Comparison of ENCODE assay signal across 1 cellular context in the genomic region with DNA sequence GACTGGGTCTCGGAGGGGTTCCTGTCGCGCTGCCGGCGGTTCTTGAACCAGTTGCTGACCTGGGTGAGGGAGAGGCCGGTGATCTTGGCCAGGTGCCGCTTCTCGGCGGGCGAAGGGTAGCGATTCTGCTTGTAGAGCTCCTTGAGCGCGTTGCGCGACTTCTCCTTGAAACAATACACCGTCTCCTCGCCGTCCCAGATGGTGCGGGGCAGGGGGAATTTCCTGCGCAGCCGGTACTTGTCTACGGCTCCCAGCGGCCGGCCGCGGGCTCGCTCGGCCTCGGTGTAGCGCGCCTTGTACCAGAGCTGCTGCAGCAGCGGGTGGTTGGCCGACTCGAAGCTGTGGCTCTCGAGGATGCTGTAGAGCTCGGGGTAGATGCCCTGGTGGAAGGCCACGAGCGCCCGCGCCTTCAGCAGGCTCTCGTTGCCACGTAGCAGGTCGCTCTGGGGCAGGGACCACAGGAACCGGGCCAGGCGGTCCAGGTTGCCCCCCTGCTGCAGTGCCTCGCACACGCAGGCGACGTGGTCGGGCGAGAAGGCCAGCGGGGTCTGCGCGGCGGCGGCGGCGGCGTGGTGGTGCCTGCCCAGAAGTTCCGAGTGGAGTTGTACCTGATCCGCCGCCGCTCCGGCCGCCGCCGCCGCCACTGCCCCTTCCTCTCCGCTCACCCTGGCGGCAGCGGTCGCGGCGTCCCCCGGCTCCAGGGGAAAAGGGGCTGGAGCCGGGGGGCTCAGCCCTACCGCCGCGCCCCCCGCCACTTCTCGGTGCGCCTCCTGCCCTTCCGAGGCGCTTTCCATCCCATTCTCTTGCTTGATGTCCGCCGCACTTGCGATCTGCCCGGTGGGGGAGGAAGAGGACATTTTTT.
TF ChIP-seq lines count a peak whose summit lies in the region.

No MANE protein-coding gene starts in this region.

TF ChIP-seq in HEK293, 187 proteins besides CTCF, POLR2A, EP300 and RAD21 (continued from another document):
- TF ChIP-seq REST (tag by site-specific recombination; IDR thresholded peaks at IDR 0.05) (0 out of 2 replicates have a peak, but pooled peaks have one; percentile 13), SP7 (tag by site-specific recombination; IDR thresholded peaks at IDR 0.05) (no peak), EGR2 (tag by site-specific recombination; IDR thresholded peaks at IDR 0.05; ENCODE audit: low read depth) (no peak), ZNF76 (tag by site-specific recombination; IDR thresholded peaks at IDR 0.05; ENCODE audit: borderline replicate concordance, low read depth) (no peak), ZNF266 (tag by site-specific recombination; IDR thresholded peaks at IDR 0.05; ENCODE audit: low read depth) (no peak), ZNF670 (tag by site-specific recombination; IDR thresholded peaks at IDR 0.05; ENCODE audit: low read depth) (no peak), ZNF654 (tag by site-specific recombination; IDR thresholded peaks at IDR 0.05; ENCODE audit: low read depth) (no peak), TCF7L2 (IDR thresholded peaks at IDR 0.05; ENCODE audit: borderline replicate concordance, low read depth, low read length) (no peak), ZNF624 (tag by site-specific recombination; IDR thresholded peaks at IDR 0.05) (no peak), ZNF785 (tag by site-specific recombination; IDR thresholded peaks at IDR 0.05) (no peak), ZNF112 (tag by site-specific recombination; IDR thresholded peaks at IDR 0.05) (no peak), SCRT2 (tag by site-specific recombination; IDR thresholded peaks at IDR 0.05) (peak; percentile 24; the same call in 1 of the 2 replicates), ZNF513 (tag by site-specific recombination; IDR thresholded peaks at IDR 0.05) (no peak), SP2 (tag by site-specific recombination; IDR thresholded peaks at IDR 0.05) (no peak), ZNF596 (tag by site-specific recombination; IDR thresholded peaks at IDR 0.05) (no peak), GLIS2 (tag by site-specific recombination; IDR thresholded peaks at IDR 0.05) (peak; percentile 11; the same call in 1 of the 2 replicates), ZNF530 (tag by site-specific recombination; IDR thresholded peaks at IDR 0.05; ENCODE audit: low read depth) (no peak)
- TF ChIP-seq, protein P1, sequence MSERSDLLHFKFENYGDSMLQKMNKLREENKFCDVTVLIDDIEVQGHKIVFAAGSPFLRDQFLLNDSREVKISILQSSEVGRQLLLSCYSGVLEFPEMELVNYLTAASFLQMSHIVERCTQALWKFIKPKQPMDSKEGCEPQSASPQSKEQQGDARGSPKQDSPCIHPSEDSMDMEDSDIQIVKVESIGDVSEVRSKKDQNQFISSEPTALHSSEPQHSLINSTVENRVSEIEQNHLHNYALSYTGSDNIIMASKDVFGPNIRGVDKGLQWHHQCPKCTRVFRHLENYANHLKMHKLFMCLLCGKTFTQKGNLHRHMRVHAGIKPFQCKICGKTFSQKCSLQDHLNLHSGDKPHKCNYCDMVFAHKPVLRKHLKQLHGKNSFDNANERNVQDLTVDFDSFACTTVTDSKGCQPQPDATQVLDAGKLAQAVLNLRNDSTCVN (tag by site-specific recombination; optimal IDR thresholded peaks at IDR 0.05): peak; percentile 75
- TF ChIP-seq, protein P2, sequence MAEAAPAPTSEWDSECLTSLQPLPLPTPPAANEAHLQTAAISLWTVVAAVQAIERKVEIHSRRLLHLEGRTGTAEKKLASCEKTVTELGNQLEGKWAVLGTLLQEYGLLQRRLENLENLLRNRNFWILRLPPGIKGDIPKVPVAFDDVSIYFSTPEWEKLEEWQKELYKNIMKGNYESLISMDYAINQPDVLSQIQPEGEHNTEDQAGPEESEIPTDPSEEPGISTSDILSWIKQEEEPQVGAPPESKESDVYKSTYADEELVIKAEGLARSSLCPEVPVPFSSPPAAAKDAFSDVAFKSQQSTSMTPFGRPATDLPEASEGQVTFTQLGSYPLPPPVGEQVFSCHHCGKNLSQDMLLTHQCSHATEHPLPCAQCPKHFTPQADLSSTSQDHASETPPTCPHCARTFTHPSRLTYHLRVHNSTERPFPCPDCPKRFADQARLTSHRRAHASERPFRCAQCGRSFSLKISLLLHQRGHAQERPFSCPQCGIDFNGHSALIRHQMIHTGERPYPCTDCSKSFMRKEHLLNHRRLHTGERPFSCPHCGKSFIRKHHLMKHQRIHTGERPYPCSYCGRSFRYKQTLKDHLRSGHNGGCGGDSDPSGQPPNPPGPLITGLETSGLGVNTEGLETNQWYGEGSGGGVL (tag by site-specific recombination; IDR thresholded peaks at IDR 0.05): no peak
- TF ChIP-seq, protein P3, sequence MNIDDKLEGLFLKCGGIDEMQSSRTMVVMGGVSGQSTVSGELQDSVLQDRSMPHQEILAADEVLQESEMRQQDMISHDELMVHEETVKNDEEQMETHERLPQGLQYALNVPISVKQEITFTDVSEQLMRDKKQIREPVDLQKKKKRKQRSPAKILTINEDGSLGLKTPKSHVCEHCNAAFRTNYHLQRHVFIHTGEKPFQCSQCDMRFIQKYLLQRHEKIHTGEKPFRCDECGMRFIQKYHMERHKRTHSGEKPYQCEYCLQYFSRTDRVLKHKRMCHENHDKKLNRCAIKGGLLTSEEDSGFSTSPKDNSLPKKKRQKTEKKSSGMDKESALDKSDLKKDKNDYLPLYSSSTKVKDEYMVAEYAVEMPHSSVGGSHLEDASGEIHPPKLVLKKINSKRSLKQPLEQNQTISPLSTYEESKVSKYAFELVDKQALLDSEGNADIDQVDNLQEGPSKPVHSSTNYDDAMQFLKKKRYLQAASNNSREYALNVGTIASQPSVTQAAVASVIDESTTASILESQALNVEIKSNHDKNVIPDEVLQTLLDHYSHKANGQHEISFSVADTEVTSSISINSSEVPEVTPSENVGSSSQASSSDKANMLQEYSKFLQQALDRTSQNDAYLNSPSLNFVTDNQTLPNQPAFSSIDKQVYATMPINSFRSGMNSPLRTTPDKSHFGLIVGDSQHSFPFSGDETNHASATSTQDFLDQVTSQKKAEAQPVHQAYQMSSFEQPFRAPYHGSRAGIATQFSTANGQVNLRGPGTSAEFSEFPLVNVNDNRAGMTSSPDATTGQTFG (tag by site-specific recombination; IDR thresholded peaks at IDR 0.05; ENCODE audit: borderline replicate concordance): no peak
TF ChIP-seq in HEK293: peak in this region for 9.
